11 cellular contexts compared by ENCODE assay signal in genomic region chr3:123620338-123620737, GRCh38. TPM values are rescaled to one million over a fixed set of nuclear protein-coding genes. Genes with fewer than 3 reads are reported as not detected.
DNase-seq lines count a peak whose midpoint lies in the region; ATAC-seq and TF ChIP-seq lines count a peak whose summit lies in the region.
"Had no signal": no experiment of that assay in that cellular context is flagged by ENCODE, and none has a peak within 500 bp of the region (broad histone marks: within the 10 kb centered on the region; RNA-seq: fewer than 3 reads in every experiment).

No MANE protein-coding gene starts in this region.

- intact Hi-C loops in esophagus squamous epithelium (cut with DNase I): no loop called here
- intact Hi-C loops in mucosa of descending colon (cut with DNase I, micrococcal nuclease): no loop called here
- intact Hi-C loops in testis (cut with DNase I; ENCODE audit: low total_unique reads): no loop called here

- TF ChIP-seq POLR2A in esophagus squamous epithelium (IDR thresholded peaks at IDR 0.05) (peak in 2 of 4 donors; percentile 47 to 76), testis (IDR thresholded peaks at IDR 0.05) (no peak)

- H3K9me3 ChIP-seq in esophagus squamous epithelium: no peaks in the 10 kb centered on the region
- no peaks in the 10 kb centered on the region for H3K9me3 ChIP-seq in mucosa of descending colon
- no peaks in the 10 kb centered on the region for H3K9me3 ChIP-seq in testis

- peaks cover 0 to 24% (median 0%) of the 10 kb centered on the region in 3 donors for H3K36me3 ChIP-seq in esophagus squamous epithelium
- H3K36me3 ChIP-seq in mucosa of descending colon (ENCODE audit: low read depth): no peaks in the 10 kb centered on the region
- no peaks in the 10 kb centered on the region for H3K36me3 ChIP-seq in testis (ENCODE audit: low read depth, missing control alignments)

- in situ Hi-C loops in SK-MEL-5 (cut with HindIII; ENCODE audit: low pct_unique_long_range_greater_than_20kb, low sequenced_read_pairs): no loop called here

- H3K4me3 ChIP-seq in esophagus squamous epithelium (peak overlapping the region in 3 of 4 donors; percentile 37 to 56 (median 37)), mucosa of descending colon (no peak overlapping the region), testis (peak overlapping the region in 1 of 2 donors; percentile 43)

- H3K27me3 ChIP-seq in esophagus squamous epithelium (no peaks in the 10 kb centered on the region), testis (no peaks in the 10 kb centered on the region)

- H3K27ac ChIP-seq in esophagus squamous epithelium (peak overlapping the region; percentile 36 to 83 (median 77)), testis (peak overlapping the region; percentile 84 to 87)

- DNase-seq in SK-MEL-5 (ENCODE audit: low read depth, low spot score): peak; percentile 80
- DNase-seq in esophagus squamous epithelium (lab: John Stamatoyannopoulos, UW): no peak
- DNase-seq in mucosa of descending colon: peak in 1 of 3 donors; percentile 21
- DNase-seq in testis: peak; percentile 85
- DNase-seq in NCI-H1048 (lab: John Stamatoyannopoulos, UW): no peak
- DNase-seq: COR-L47, NCI-H2081 had no signal

- 44 to 67% methylated on average over 3 to 5 of the region's 8 CpGs for WGBS in esophagus squamous epithelium, 2 donors
- WGBS in testis, 2 donors: 45 to 49% methylated on average over 8 of the region's 8 CpGs

- H3K4me1 ChIP-seq in esophagus squamous epithelium (peaks cover 21 to 72% (median 32%) of the 10 kb centered on the region in 3 donors), mucosa of descending colon (ENCODE audit: low read depth) (no peaks in the 10 kb centered on the region), testis (peaks cover 46% of the 10 kb centered on the region)

- TF ChIP-seq CTCF in esophagus squamous epithelium (IDR thresholded peaks at IDR 0.05) (no peak), mucosa of descending colon (IDR thresholded peaks at IDR 0.05) (no peak), testis (IDR thresholded peaks at IDR 0.05) (no peak)

- ATAC-seq in mucosa of descending colon (peak; percentile 52), GM18511 (IDR thresholded peaks at IDR 0.05; ENCODE audit: unreplicated experiment) (no peak), GM18498 (IDR thresholded peaks at IDR 0.05; ENCODE audit: unreplicated experiment) (no peak), GM18868 (IDR thresholded peaks at IDR 0.05; ENCODE audit: unreplicated experiment) (no peak)
- ATAC-seq: left lobe of liver had no signal

RNA-seq across cellular contexts. Expression of gene HACD2, which starts 35.5 kb away (rescaled TPM):
- 13.7 and 16.7 TPM in 2 replicates for total RNA-seq in SK-MEL-5 (2014; rRNA removed; shearing (Covaris generic))
- 18.4 and 20.2 TPM in 2 replicates for polyA plus RNA-seq in SK-MEL-5 (2015; cell fraction: cytosol; rRNA removed)
- 12.8 and 26.2 TPM in 2 replicates for polyA plus RNA-seq in SK-MEL-5 (2015; cell fraction: nucleus; rRNA removed)
- total RNA-seq in esophagus squamous epithelium (10 to 100 TPM; 28.4 to 46.6 (median 34.9) TPM), mucosa of descending colon (10 to 100 TPM; 40.9 to 65.0 (median 52.7) TPM), testis (10 to 100 TPM; 55.9 to 79.7 TPM)
- polyA plus RNA-seq in testis (ENCODE audit: insufficient read depth, low read depth, low replicate concordance): 34.8 TPM

Comparison
In these comparisons a context has a peak if more than half of its experiments do, and no peak if none do; other contexts are left out.
1. DNase-seq: peak in SK-MEL-5 (single experiment) and testis (single experiment); none in esophagus squamous epithelium (single experiment) and NCI-H1048 (single experiment).